16 cellular contexts compared by ENCODE assay signal in the genomic region with DNA sequence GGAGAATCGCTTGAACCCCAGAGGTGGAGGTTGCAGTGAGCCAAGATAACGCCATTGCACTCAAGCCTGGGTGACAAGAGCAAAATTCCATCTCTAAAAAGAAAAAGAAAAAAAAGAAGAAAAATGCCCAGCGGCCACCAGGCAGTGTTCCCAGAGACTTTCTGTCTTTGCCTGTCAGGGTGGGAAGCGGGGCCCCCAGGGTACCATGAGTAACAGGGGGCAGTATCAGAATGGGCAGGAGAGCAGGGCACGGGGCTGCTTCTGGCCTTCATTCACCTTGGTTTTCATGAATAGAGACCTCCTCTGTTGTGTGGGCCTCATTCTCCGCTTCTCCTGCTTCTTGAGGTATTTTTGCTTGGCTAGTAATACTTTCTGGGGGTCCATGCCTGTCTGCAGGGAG. TPM values are rescaled to one million over a fixed set of nuclear protein-coding genes. Genes with fewer than 3 reads are reported as not detected.
DNase-seq lines count a peak whose midpoint lies in the region; ATAC-seq and TF ChIP-seq lines count a peak whose summit lies in the region.
"Had no signal": no experiment of that assay in that cellular context is flagged by ENCODE, and none has a peak within 500 bp of the region (broad histone marks: within the 10 kb centered on the region; RNA-seq: fewer than 3 reads in every experiment).

No MANE protein-coding gene starts in this region.

- no peaks in the 10 kb centered on the region for H3K9me3 ChIP-seq in psoas muscle
- H3K9me3 ChIP-seq: BLaER1, Caco-2 had no signal

- ATAC-seq in psoas muscle: no peak
- ATAC-seq in HG02588 (IDR thresholded peaks at IDR 0.05; ENCODE audit: unreplicated experiment): no peak
- ATAC-seq in HG03045 (IDR thresholded peaks at IDR 0.05; ENCODE audit: unreplicated experiment): no peak
- ATAC-seq: HepG2 had no signal

- no peaks in the 10 kb centered on the region for H3K9me3 Mint-ChIP-seq in activated CD4-positive, alpha-beta memory T cell treated with anti-CD3 and anti-CD28 coated beads for 36 hours
- H3K9me3 Mint-ChIP-seq in activated CD4-positive, alpha-beta memory T cell treated with anti-CD3 and anti-CD28 coated beads, Interleukin-2, amount 10 ng/mL, durations not matched to agents 7 days and 5 days: no peaks in the 10 kb centered on the region
- no peaks in the 10 kb centered on the region for H3K9me3 Mint-ChIP-seq in type B pancreatic cell
- H3K9me3 Mint-ChIP-seq: CD8-positive, alpha-beta memory T cell had no signal

- WGBS in psoas muscle, 3 donors: 69 to 89% (median 72%) methylated on average over 6 of the region's 6 CpGs

- no peaks in the 10 kb centered on the region for H3K36me3 ChIP-seq in psoas muscle (ENCODE audit: insufficient read depth in 1 of 2, low read depth in 1 of 2)
- H3K36me3 ChIP-seq: BLaER1 had no signal

- H3K27ac ChIP-seq in coronary artery (no peak overlapping the region), psoas muscle (peak overlapping the region; percentile 64)
- H3K27ac ChIP-seq: 22Rv1 had no signal

- CTCF ChIA-PET in activated CD4-positive, alpha-beta memory T cell treated with anti-CD3 and anti-CD28 coated beads for 36 hours (lab: Charles Lee): interaction anchor here (6.4 to 11.7 kb wide), 2 partner anchors 56 to 131 kb away, joined by 38 to 248 read pairs; no protein-coding TSS in a partner anchor
- CTCF ChIA-PET in activated CD4-positive, alpha-beta memory T cell treated with anti-CD3 and anti-CD28 coated beads, Interleukin-2, amount 10 ng/mL, durations not matched to agents 7 days and 5 days (lab: Charles Lee): interaction anchor here (1.0 kb wide), 1 partner anchor 54 kb away, joined by 3 read pairs; no protein-coding TSS in a partner anchor

- H3K4me3 ChIP-seq in coronary artery (no peak overlapping the region), psoas muscle (no peak overlapping the region)
- H3K4me3 ChIP-seq: BLaER1 had no signal

- intact Hi-C loops in activated CD4-positive, alpha-beta memory T cell treated with anti-CD3 and anti-CD28 coated beads for 36 hours (cut with micrococcal nuclease): no loop called here
- intact Hi-C loops in psoas muscle (cut with DNase I): no loop called here

- no peaks in the 10 kb centered on the region for H3K27me3 ChIP-seq in psoas muscle (ENCODE audit: insufficient read depth in 3 of 3, low read length in 2 of 3)
- H3K27me3 ChIP-seq: BLaER1 had no signal

- peak; percentile 1 for DNase-seq in activated CD4-positive, alpha-beta memory T cell treated with anti-CD3 and anti-CD28 coated beads for 36 hours
- DNase-seq in activated CD4-positive, alpha-beta memory T cell treated with anti-CD3 and anti-CD28 coated beads, Interleukin-2, amount 10 ng/mL, durations not matched to agents 7 days and 5 days: no peak
- DNase-seq in coronary artery (ENCODE audit: low spot score) (peak; percentile 19), psoas muscle (no peak), type B pancreatic cell (ENCODE audit: extremely low spot score, unreplicated experiment) (peak; percentile 18)
- DNase-seq: CD8-positive, alpha-beta memory T cell; HCEC 1CT had no signal

- H3K4me1 Mint-ChIP-seq in activated CD4-positive, alpha-beta memory T cell treated with anti-CD3 and anti-CD28 coated beads for 36 hours (ENCODE audit: low read depth): no peaks in the 10 kb centered on the region
- H3K4me1 Mint-ChIP-seq in activated CD4-positive, alpha-beta memory T cell treated with anti-CD3 and anti-CD28 coated beads, Interleukin-2, amount 10 ng/mL, durations not matched to agents 7 days and 5 days: no peaks in the 10 kb centered on the region
- peaks cover 20% of the 10 kb centered on the region for H3K4me1 Mint-ChIP-seq in type B pancreatic cell (ENCODE audit: unreplicated experiment)
- H3K4me1 Mint-ChIP-seq: CD8-positive, alpha-beta memory T cell had no signal

- H3K4me3 Mint-ChIP-seq in activated CD4-positive, alpha-beta memory T cell treated with anti-CD3 and anti-CD28 coated beads for 36 hours: no peak overlapping the region
- H3K4me3 Mint-ChIP-seq in activated CD4-positive, alpha-beta memory T cell treated with anti-CD3 and anti-CD28 coated beads, Interleukin-2, amount 10 ng/mL, durations not matched to agents 7 days and 5 days: no peak overlapping the region
- H3K4me3 Mint-ChIP-seq in type B pancreatic cell: no peak overlapping the region
- H3K4me3 Mint-ChIP-seq: CD8-positive, alpha-beta memory T cell had no signal

- H3K36me3 Mint-ChIP-seq in activated CD4-positive, alpha-beta memory T cell treated with anti-CD3 and anti-CD28 coated beads for 36 hours: no peaks in the 10 kb centered on the region
- no peaks in the 10 kb centered on the region for H3K36me3 Mint-ChIP-seq in activated CD4-positive, alpha-beta memory T cell treated with anti-CD3 and anti-CD28 coated beads, Interleukin-2, amount 10 ng/mL, durations not matched to agents 7 days and 5 days (ENCODE audit: low read depth)
- H3K36me3 Mint-ChIP-seq in type B pancreatic cell: no peaks in the 10 kb centered on the region
- H3K36me3 Mint-ChIP-seq: CD8-positive, alpha-beta memory T cell had no signal

- H3K27me3 Mint-ChIP-seq in activated CD4-positive, alpha-beta memory T cell treated with anti-CD3 and anti-CD28 coated beads for 36 hours: no peaks in the 10 kb centered on the region
- peaks cover 1% of the 10 kb centered on the region for H3K27me3 Mint-ChIP-seq in activated CD4-positive, alpha-beta memory T cell treated with anti-CD3 and anti-CD28 coated beads, Interleukin-2, amount 10 ng/mL, durations not matched to agents 7 days and 5 days
- peaks cover 4% of the 10 kb centered on the region for H3K27me3 Mint-ChIP-seq in type B pancreatic cell

- POLR2A ChIA-PET in activated CD4-positive, alpha-beta memory T cell treated with anti-CD3 and anti-CD28 coated beads for 36 hours (lab: Charles Lee): no interaction called here
- POLR2A ChIA-PET in activated CD4-positive, alpha-beta memory T cell treated with anti-CD3 and anti-CD28 coated beads, Interleukin-2, amount 10 ng/mL, durations not matched to agents 7 days and 5 days (lab: Charles Lee): no interaction called here

- H3K4me1 ChIP-seq in psoas muscle: peaks cover 23% of the 10 kb centered on the region
- H3K4me1 ChIP-seq: Caco-2 had no signal

- H3K27ac Mint-ChIP-seq in activated CD4-positive, alpha-beta memory T cell treated with anti-CD3 and anti-CD28 coated beads for 36 hours: no peak overlapping the region
- no peak overlapping the region for H3K27ac Mint-ChIP-seq in activated CD4-positive, alpha-beta memory T cell treated with anti-CD3 and anti-CD28 coated beads, Interleukin-2, amount 10 ng/mL, durations not matched to agents 7 days and 5 days
- no peak overlapping the region for H3K27ac Mint-ChIP-seq in type B pancreatic cell

- TF ChIP-seq CTCF in coronary artery (IDR thresholded peaks at IDR 0.05) (no peak), psoas muscle (IDR thresholded peaks at IDR 0.05) (no peak), type B pancreatic cell (conservative IDR thresholded peaks at IDR 0.05) (no peak)

RNA-seq across cellular contexts. Expression of gene SLC26A9, which starts 20.4 kb away (rescaled TPM):
- total RNA-seq in activated CD4-positive, alpha-beta memory T cell treated with anti-CD3 and anti-CD28 coated beads for 36 hours: not detected
- not detected for total RNA-seq in activated CD4-positive, alpha-beta memory T cell treated with anti-CD3 and anti-CD28 coated beads, Interleukin-2, amount 10 ng/mL, durations not matched to agents 7 days and 5 days
- total RNA-seq in psoas muscle: 1 to 10 TPM in 1 of 4 donors, under 1 TPM in 3; 0.15 to 5.5 (median 0.47) TPM
- polyA plus RNA-seq in psoas muscle: under 1 TPM; 0.16 to 0.56 (median 0.42) TPM
- total RNA-seq in type B pancreatic cell (ENCODE audit: low replicate concordance): 0.45 and 2.5 TPM in 2 replicates
- total RNA-seq: A673; Caco-2; CD8-positive, alpha-beta memory T cell; Daoy; H1 had no signal
- polyA plus RNA-seq: CD8-positive, alpha-beta memory T cell; H1 had no signal

Comparison
In these comparisons a context has a peak if more than half of its experiments do, and no peak if none do; other contexts are left out.
1. DNase-seq: peak in activated CD4-positive, alpha-beta memory T cell treated with anti-CD3 and anti-CD28 coated beads for 36 hours (single experiment), coronary artery (single experiment) and type B pancreatic cell (single experiment); none in activated CD4-positive, alpha-beta memory T cell treated with anti-CD3 and anti-CD28 coated beads, Interleukin-2, amount 10 ng/mL, durations not matched to agents 7 days and 5 days (single experiment) and psoas muscle (0 of 2).